Comparison of ENCODE assay signal across 10 cellular contexts in the genomic region with DNA sequence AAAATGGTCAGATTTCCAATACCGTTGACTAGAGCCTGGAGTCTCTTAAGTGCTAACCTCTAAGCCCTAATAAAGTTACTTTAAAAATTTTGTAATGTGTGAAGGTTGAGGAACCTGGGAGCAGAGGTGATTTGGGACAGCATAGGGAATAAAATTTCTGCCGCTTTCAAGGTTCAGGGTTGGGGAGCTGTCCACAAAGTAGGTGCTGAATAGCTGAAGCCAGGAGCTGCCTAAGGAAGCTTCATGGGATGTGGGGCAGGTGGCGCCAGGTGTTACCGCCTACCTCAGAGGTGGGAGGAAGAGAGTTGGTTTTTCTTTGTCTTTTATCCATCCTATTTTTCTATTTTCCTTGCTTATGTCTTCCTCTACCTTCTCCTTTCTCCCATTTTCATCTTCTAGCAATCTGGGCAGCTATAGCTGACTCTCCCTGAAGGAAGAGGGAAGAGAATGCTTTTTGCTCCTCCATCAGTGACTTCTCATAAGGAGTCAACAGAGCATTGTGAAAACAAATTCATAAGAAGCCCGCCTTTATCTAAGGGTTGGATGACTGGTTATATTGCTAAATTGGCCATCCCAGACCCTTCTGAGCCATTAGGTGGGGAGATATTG.
A peak's percentile ranks its signal among the peaks of the same experiment; 100 is the strongest.
DNase-seq lines count a peak whose midpoint lies in the region; ATAC-seq, FAIRE-seq and TF ChIP-seq lines count a peak whose summit lies in the region.
"Had no signal": no experiment of that assay in that cellular context is flagged by ENCODE, and none has a peak within 500 bp of the region (broad histone marks: within the 10 kb centered on the region; RNA-seq: fewer than 3 reads in every experiment).

No MANE protein-coding gene starts in this region.

- no peaks in the 10 kb centered on the region for H3K4me1 Mint-ChIP-seq in activated CD8-positive, alpha-beta T cell treated with anti-CD3 and anti-CD28 coated beads for 36 hours (ENCODE audit: low read depth)
- H3K4me1 Mint-ChIP-seq: activated naive CD4-positive, alpha-beta T cell treated with anti-CD3 and anti-CD28 coated beads, Interleukin-2, amount 50 U/mL, for 24 hours had no signal

- H3K27ac ChIP-seq in C4-2B: no peak overlapping the region
- H3K27ac ChIP-seq: heart right ventricle had no signal

- no peak overlapping the region for H3K4me3 Mint-ChIP-seq in activated CD8-positive, alpha-beta T cell treated with anti-CD3 and anti-CD28 coated beads for 36 hours
- H3K4me3 Mint-ChIP-seq: activated naive CD4-positive, alpha-beta T cell treated with anti-CD3 and anti-CD28 coated beads, Interleukin-2, amount 50 U/mL, for 24 hours had no signal

- CTCF ChIA-PET in activated CD8-positive, alpha-beta T cell treated with anti-CD3 and anti-CD28 coated beads for 36 hours (lab: Charles Lee): interaction anchor here (3.8 kb wide), 1 partner anchor 15 kb away, joined by 18 read pairs; no protein-coding TSS in a partner anchor

- H3K9me3 Mint-ChIP-seq in activated CD8-positive, alpha-beta T cell treated with anti-CD3 and anti-CD28 coated beads for 36 hours: no peaks in the 10 kb centered on the region
- H3K9me3 Mint-ChIP-seq: activated naive CD4-positive, alpha-beta T cell treated with anti-CD3 and anti-CD28 coated beads, Interleukin-2, amount 50 U/mL, for 24 hours had no signal

- H3K27ac Mint-ChIP-seq in activated CD8-positive, alpha-beta T cell treated with anti-CD3 and anti-CD28 coated beads for 36 hours: no peak overlapping the region
- H3K27ac Mint-ChIP-seq: activated naive CD4-positive, alpha-beta T cell treated with anti-CD3 and anti-CD28 coated beads, Interleukin-2, amount 50 U/mL, for 24 hours had no signal

- ATAC-seq in activated CD8-positive, alpha-beta T cell treated with anti-CD3 and anti-CD28 coated beads for 36 hours: no peak

- peaks cover 18% of the 10 kb centered on the region for H3K27me3 Mint-ChIP-seq in activated CD8-positive, alpha-beta T cell treated with anti-CD3 and anti-CD28 coated beads for 36 hours

- FAIRE-seq in RCC 7860 (lab: Jason Lieb, UNC): no peak

- intact Hi-C loops in activated CD8-positive, alpha-beta T cell treated with anti-CD3 and anti-CD28 coated beads for 36 hours (cut with micrococcal nuclease): no loop called here

- 0 out of 2 replicates have a peak, but pooled peaks have one; percentile 6 for TF ChIP-seq CTCF in C4-2B (conservative IDR thresholded peaks at IDR 0.05)
- no peak for TF ChIP-seq CTCF in activated CD8-positive, alpha-beta T cell treated with anti-CD3 and anti-CD28 coated beads for 36 hours (IDR thresholded peaks at IDR 0.05)

- no peaks in the 10 kb centered on the region for H3K36me3 Mint-ChIP-seq in activated CD8-positive, alpha-beta T cell treated with anti-CD3 and anti-CD28 coated beads for 36 hours (ENCODE audit: low read depth)
- H3K36me3 Mint-ChIP-seq: activated naive CD4-positive, alpha-beta T cell treated with anti-CD3 and anti-CD28 coated beads, Interleukin-2, amount 50 U/mL, for 24 hours had no signal

- DNase-seq in HPDE6-E6E7 (ENCODE audit: extremely low spot score) (peak; percentile 52), iPS-NIHi7 (ENCODE audit: extremely low spot score) (peak; percentile 83), COLO668 (lab: John Stamatoyannopoulos, UW; ENCODE audit: unreplicated experiment) (no peak), NCI-H446 treated with DMSO at 0.1 percent for 48 hours (lab: John Stamatoyannopoulos, UW) (no peak), NCI-H1105 treated with DMSO at 0.1 percent for 48 hours (lab: John Stamatoyannopoulos, UW) (no peak), RCC 7860 (ENCODE audit: low spot score) (no peak)
- DNase-seq in activated CD8-positive, alpha-beta T cell treated with anti-CD3 and anti-CD28 coated beads for 36 hours: peak; percentile 42
- DNase-seq: heart right ventricle had no signal

- POLR2A ChIA-PET in activated CD8-positive, alpha-beta T cell treated with anti-CD3 and anti-CD28 coated beads for 36 hours (lab: Charles Lee): no interaction called here

Comparison
In these comparisons a context has a peak if more than half of its experiments do, and no peak if none do; other contexts are left out.
1. DNase-seq: peak in HPDE6-E6E7 (single experiment), activated CD8-positive, alpha-beta T cell treated with anti-CD3 and anti-CD28 coated beads for 36 hours (single experiment) and iPS-NIHi7 (single experiment); none in COLO668 (single experiment), NCI-H446 treated with DMSO at 0.1 percent for 48 hours (single experiment), NCI-H1105 treated with DMSO at 0.1 percent for 48 hours (single experiment) and RCC 7860 (single experiment).